Comparison of ENCODE assay signal across 2 cellular contexts in genomic region chr16:46857261-46857962, GRCh38.
TF ChIP-seq lines count a peak whose summit lies in the region.

No MANE protein-coding gene starts in this region.

TF ChIP-seq in K562, 482 proteins besides CTCF, POLR2A, EP300 and RAD21:
- TF ChIP-seq PHF21A (IDR thresholded peaks at IDR 0.05; ENCODE audit: borderline replicate concordance, low read depth) (0 out of 2 replicates have a peak, but pooled peaks have one; percentile 24), SFPQ (IDR thresholded peaks at IDR 0.05; ENCODE audit: low read depth, low read length) (no peak), KDM1A (IDR thresholded peaks at IDR 0.05) (0 out of 4 replicates have a peak, but pooled peaks of 1 of the 2 experiments have one; percentile 12), ZBTB7A (IDR thresholded peaks at IDR 0.05; ENCODE audit: borderline replicate concordance, control insufficient read depth, low read depth, low read length) (no peak), ATF1 (CRISPR knock-in tag; IDR thresholded peaks at IDR 0.05) (no peak), ATF1 (tag; IDR thresholded peaks at IDR 0.05) (0 out of 2 replicates have a peak, but pooled peaks have one; percentile 32)

TF ChIP-seq in HepG2, 621 proteins besides CTCF, POLR2A, EP300 and RAD21 (continues in another document):
- no peak for TF ChIP-seq ZNF235 (CRISPR knock-in tag; IDR thresholded peaks at IDR 0.05; ENCODE audit: borderline replicate concordance)
- TF ChIP-seq STAG1 (CRISPR knock-in tag; IDR thresholded peaks at IDR 0.05) = peak; percentile 67
- no peak for TF ChIP-seq CHD2 (IDR thresholded peaks at IDR 0.05; ENCODE audit: low read depth, low read length)
- no peak for TF ChIP-seq AHDC1 (CRISPR knock-in tag; IDR thresholded peaks at IDR 0.05; ENCODE audit: borderline replicate concordance)
- TF ChIP-seq HIVEP1 (CRISPR knock-in tag; IDR thresholded peaks at IDR 0.05) = no peak
- TF ChIP-seq SAFB2 (CRISPR knock-in tag; IDR thresholded peaks at IDR 0.05; ENCODE audit: borderline replicate concordance, low read depth) = no peak
- no peak for TF ChIP-seq ZNF318 (CRISPR knock-in tag; IDR thresholded peaks at IDR 0.05)
- TF ChIP-seq ZBTB3 (CRISPR knock-in tag; IDR thresholded peaks at IDR 0.05; ENCODE audit: borderline replicate concordance, low read depth) = no peak
- TF ChIP-seq NAIF1 (CRISPR knock-in tag; IDR thresholded peaks at IDR 0.05; ENCODE audit: borderline replicate concordance) = no peak
- TF ChIP-seq FOXK1 (CRISPR knock-in tag; IDR thresholded peaks at IDR 0.05; ENCODE audit: borderline replicate concordance, low read depth) = no peak
- no peak for TF ChIP-seq MEIS1 (CRISPR knock-in tag; IDR thresholded peaks at IDR 0.05; ENCODE audit: borderline replicate concordance)
- TF ChIP-seq AHR (CRISPR knock-in tag; IDR thresholded peaks at IDR 0.05) = no peak
- peak; percentile 37; the same call in 1 of the 2 replicates for TF ChIP-seq GFI1 (CRISPR knock-in tag; IDR thresholded peaks at IDR 0.05; ENCODE audit: borderline replicate concordance)
- no peak for TF ChIP-seq PAXIP1 (CRISPR knock-in tag; conservative IDR thresholded peaks at IDR 0.05)
- no peak for TF ChIP-seq ZC3H13 (CRISPR knock-in tag; IDR thresholded peaks at IDR 0.05)
- no peak for TF ChIP-seq SNAI1 (CRISPR knock-in tag; IDR thresholded peaks at IDR 0.05; ENCODE audit: borderline replicate concordance)
- TF ChIP-seq MXD3 (CRISPR knock-in tag; IDR thresholded peaks at IDR 0.05) = no peak
- no peak for TF ChIP-seq PTBP1 (IDR thresholded peaks at IDR 0.05; ENCODE audit: low read depth, low read length, poor library complexity, severe bottlenecking)
- no peak for TF ChIP-seq NFE2 (CRISPR knock-in tag; IDR thresholded peaks at IDR 0.05)
- TF ChIP-seq RFX5 (IDR thresholded peaks at IDR 0.05; ENCODE audit: low read depth, low read length) = no peak
- TF ChIP-seq ZNF589 (CRISPR knock-in tag; conservative IDR thresholded peaks at IDR 0.05) = no peak
- TF ChIP-seq ZZZ3 (CRISPR knock-in tag; IDR thresholded peaks at IDR 0.05; ENCODE audit: borderline replicate concordance) = no peak
- TF ChIP-seq GATAD1 (CRISPR knock-in tag; IDR thresholded peaks at IDR 0.05) = no peak
- no peak for TF ChIP-seq KAT2B (IDR thresholded peaks at IDR 0.05; ENCODE audit: borderline replicate concordance, low read depth, low read length)
- TF ChIP-seq ZNF740 (CRISPR knock-in tag; IDR thresholded peaks at IDR 0.05) = no peak
- TF ChIP-seq ZNF619 (CRISPR knock-in tag; IDR thresholded peaks at IDR 0.05) = no peak
- no peak for TF ChIP-seq ZNF609 (CRISPR knock-in tag; IDR thresholded peaks at IDR 0.05; ENCODE audit: borderline replicate concordance)
- TF ChIP-seq ATAD3A (CRISPR knock-in tag; IDR thresholded peaks at IDR 0.05) = no peak
